Comparison of ENCODE assay signal across 9 cellular contexts in the genomic region with DNA sequence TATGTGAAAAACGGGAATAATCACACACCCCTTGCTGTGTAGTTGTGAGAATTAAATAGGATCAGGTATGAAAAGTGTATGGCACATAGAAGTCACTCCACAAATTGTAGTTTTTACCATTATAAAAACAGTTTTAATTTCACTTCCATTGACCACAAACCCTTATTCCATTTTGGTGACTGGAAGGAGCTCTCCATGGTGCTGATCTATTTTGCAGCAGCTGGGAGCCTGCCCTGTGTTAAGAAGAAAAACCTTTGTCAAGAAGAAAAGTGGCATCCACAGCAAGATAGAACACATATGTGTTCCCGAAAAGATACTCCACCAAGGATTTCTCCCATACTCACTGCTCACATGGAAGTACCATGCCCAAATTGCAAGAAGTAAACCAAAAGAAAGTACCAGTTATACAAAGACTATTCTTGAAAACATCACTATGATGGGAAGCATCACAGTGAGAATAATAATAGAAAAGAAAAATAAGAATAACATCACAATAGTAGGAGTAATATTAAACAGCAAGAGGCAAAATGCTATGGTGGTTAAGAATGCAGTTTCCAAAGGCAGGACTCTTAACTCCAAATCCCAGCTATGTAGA. TPM values are rescaled to one million over a fixed set of nuclear protein-coding genes. Genes with fewer than 3 reads are reported as not detected.
DNase-seq lines count a peak whose midpoint lies in the region; TF ChIP-seq lines count a peak whose summit lies in the region.
"Had no signal": no experiment of that assay in that cellular context is flagged by ENCODE, and none has a peak within 500 bp of the region (broad histone marks: within the 10 kb centered on the region; RNA-seq: fewer than 3 reads in every experiment).

No MANE protein-coding gene starts in this region.

- intact Hi-C loops in lower leg skin (cut with DNase I; ENCODE audit: low total_unique reads), result no loop called here
- intact Hi-C loops in stomach (cut with DNase I; ENCODE audit: low total_unique reads), result no loop called here

- no peak for TF ChIP-seq CTCF in brain microvascular endothelial cell (IDR thresholded peaks at IDR 0.05; ENCODE audit: low read depth, low read length, missing control alignments)
- no peak for TF ChIP-seq CTCF in lower leg skin (IDR thresholded peaks at IDR 0.05)
- TF ChIP-seq CTCF in stomach (IDR thresholded peaks at IDR 0.05), result no peak

- no peak overlapping the region for H3K18ac ChIP-seq in mesenchymal stem cell (ENCODE audit: low read depth in 1 of 2, low read length in 2 of 2)

- no peak overlapping the region for H2BK12ac ChIP-seq in mesenchymal stem cell (ENCODE audit: low read length in 2 of 2)

- H3K4me3 ChIP-seq in MG63 (no peak overlapping the region), brain microvascular endothelial cell (ENCODE audit: low read depth, low read length) (no peak overlapping the region), mesenchymal stem cell (ENCODE audit: insufficient read depth in 1 of 2, low read depth in 1 of 2, low read length in 2 of 2) (no peak overlapping the region), lower leg skin (ENCODE audit: low read depth, poor library complexity, severe bottlenecking) (no peak overlapping the region), stomach (no peak overlapping the region)

- no peak overlapping the region for H2BK15ac ChIP-seq in mesenchymal stem cell (ENCODE audit: low read depth, poor library complexity, severe bottlenecking)

- TF ChIP-seq POLR2A in lower leg skin (IDR thresholded peaks at IDR 0.05) (no peak), stomach (IDR thresholded peaks at IDR 0.05) (no peak)

- H2BK120ac ChIP-seq in mesenchymal stem cell (ENCODE audit: low read depth, low read length), result no peak overlapping the region

- DNase-seq in ELR (ENCODE audit: low read depth) (peak; percentile 56), MG63 (peak; percentile 4), brain microvascular endothelial cell (peak; percentile 9), mesenchymal stem cell (peak; percentile 4), NCI-H2227 (lab: John Stamatoyannopoulos, UW; ENCODE audit: unreplicated experiment) (no peak), NCI-H2081 (lab: John Stamatoyannopoulos, UW) (no peak), lower leg skin (ENCODE audit: low spot score in 2 of 2) (no peak), stomach (no peak)

- H3K14ac ChIP-seq in mesenchymal stem cell (ENCODE audit: low read length in 2 of 2), result no peak overlapping the region

- H4K8ac ChIP-seq in mesenchymal stem cell (ENCODE audit: low read length), result no peak overlapping the region

- no peak for TF ChIP-seq EP300 in stomach (IDR thresholded peaks at IDR 0.05)

- in situ Hi-C loops in brain microvascular endothelial cell (cut with HindIII; ENCODE audit: low pct_ligation_motif_present, low sequenced_read_pairs), result no loop called here

- no peak overlapping the region for H3K23ac ChIP-seq in mesenchymal stem cell (ENCODE audit: low read length in 2 of 2)

- H2BK5ac ChIP-seq in mesenchymal stem cell (ENCODE audit: low read depth, low read length, poor library complexity, severe bottlenecking), result no peak overlapping the region

- no peaks in the 10 kb centered on the region for H3K36me3 ChIP-seq in MG63
- no peaks in the 10 kb centered on the region for H3K36me3 ChIP-seq in brain microvascular endothelial cell (replicated peaks)
- H3K36me3 ChIP-seq in mesenchymal stem cell (ENCODE audit: control insufficient read depth in 1 of 2, insufficient read depth in 2 of 2, low read depth in 1 of 2, low read length in 2 of 2), result no peaks in the 10 kb centered on the region
- no peaks in the 10 kb centered on the region for H3K36me3 ChIP-seq in stomach

- no peak overlapping the region for H3K4ac ChIP-seq in mesenchymal stem cell (ENCODE audit: low read depth in 1 of 2, low read length in 2 of 2)

- no peak overlapping the region for H4K91ac ChIP-seq in mesenchymal stem cell (ENCODE audit: low read length)

- H3K9me3 ChIP-seq in MG63, result no peaks in the 10 kb centered on the region
- no peaks in the 10 kb centered on the region for H3K9me3 ChIP-seq in mesenchymal stem cell (ENCODE audit: control insufficient read depth, low read length)
- H3K9me3 ChIP-seq in stomach, result peaks cover 0 to 5% (median 2%) of the 10 kb centered on the region in 4 donors

- H3K27me3 ChIP-seq in MG63, result no peaks in the 10 kb centered on the region; the same call in 1 of the 2 replicates
- H3K27me3 ChIP-seq in brain microvascular endothelial cell (replicated peaks), result no peaks in the 10 kb centered on the region
- peaks cover 0 to 1% of the 10 kb centered on the region in 2 experiments for H3K27me3 ChIP-seq in mesenchymal stem cell (ENCODE audit: control insufficient read depth in 1 of 2, insufficient read depth in 1 of 2, low read length in 2 of 2)
- H3K27me3 ChIP-seq in stomach, result peaks cover 0 to 16% (median 0%) of the 10 kb centered on the region in 3 donors

- no peak overlapping the region for H2AK5ac ChIP-seq in mesenchymal stem cell (ENCODE audit: low read length, severe bottlenecking)

- no peak overlapping the region for H3K4me2 ChIP-seq in mesenchymal stem cell (ENCODE audit: low read length, poor library complexity, severe bottlenecking)

- H3K4me1 ChIP-seq in mesenchymal stem cell (ENCODE audit: control insufficient read depth, insufficient read depth, low read depth, low read length) (no peaks in the 10 kb centered on the region), stomach (no peaks in the 10 kb centered on the region)

- WGBS in mesenchymal stem cell, result 78% methylated on average over 1 of the region's 2 CpGs
- WGBS in lower leg skin, 2 donors, result 11 to 23% methylated on average over 2 of the region's 2 CpGs
- WGBS in stomach, 5 donors, result 12 to 21% (median 18%) methylated on average over 2 of the region's 2 CpGs

- H2AFZ ChIP-seq in mesenchymal stem cell (ENCODE audit: low read depth, low read length), result no peak overlapping the region

- H3K9ac ChIP-seq in mesenchymal stem cell (ENCODE audit: low read length), result no peak overlapping the region

- H3K27ac ChIP-seq in brain microvascular endothelial cell (no peak overlapping the region), mesenchymal stem cell (ENCODE audit: low read length, poor library complexity, severe bottlenecking) (no peak overlapping the region), stomach (no peak overlapping the region)

- no peaks in the 10 kb centered on the region for H3K79me1 ChIP-seq in mesenchymal stem cell (replicated peaks; ENCODE audit: low read length, poor library complexity, severe bottlenecking)

RNA-seq across cellular contexts. Expression of gene TUNAR, which starts 58.7 kb away (rescaled TPM):
- total RNA-seq in MG63 (2014; rRNA removed; shearing (Covaris generic); ENCODE audit: low replicate concordance), result not detected in 2 replicates
- polyA plus RNA-seq in mesenchymal stem cell (2013, experiment 1 of 2), result not detected
- not detected for polyA plus RNA-seq in mesenchymal stem cell (2013, experiment 2 of 2)
- under 1 TPM in 1 of 4 donors, not detected in 3; 0.10 TPM for total RNA-seq in lower leg skin
- under 1 TPM in 1 of 5 donors, not detected in 4; 0.29 TPM for total RNA-seq in stomach
- 1 to 10 TPM in 1 of 3 donors, under 1 TPM in 2; 0.10 to 1.7 (median 0.44) TPM for polyA plus RNA-seq in stomach
- total RNA-seq: activated T-helper 2 cell treated with anti-CD3 and anti-CD28 coated beads, Interferon-gamma antibody, Interleukin-2, Interleukin-4, amounts not matched to agents 10 μg/mL and 5 μg/mL and 100 μg/mL, durations not matched to agents 14 hours and 24 hours and 36 hours had no signal

Comparison
In these comparisons a context has a peak if more than half of its experiments do, and no peak if none do; other contexts are left out.
1. DNase-seq: peak in ELR (single experiment), MG63 (single experiment), brain microvascular endothelial cell (single experiment) and mesenchymal stem cell (single experiment); none in NCI-H2227 (single experiment), NCI-H2081 (0 of 2), lower leg skin (0 of 2) and stomach (single experiment).